In the genomic region with DNA sequence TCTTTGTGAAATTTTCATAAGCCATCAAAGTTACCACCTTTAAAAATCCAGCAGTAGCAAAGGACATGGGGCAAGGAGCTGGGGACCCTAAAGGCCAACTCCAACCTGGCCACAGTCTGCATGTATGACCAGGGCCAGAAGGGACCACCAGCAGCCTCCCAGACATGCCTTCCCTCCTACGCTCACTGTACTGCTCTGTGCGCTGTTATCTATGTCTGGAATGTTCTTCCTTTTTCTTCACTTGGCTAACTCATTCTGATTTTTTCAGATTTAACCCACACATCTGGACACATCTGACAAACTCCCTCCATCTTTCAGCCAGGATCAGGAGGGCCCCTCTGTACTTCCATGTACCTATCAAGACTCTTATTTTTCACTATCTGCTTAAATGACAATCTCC, we compare ENCODE assay signal across 13 cellular contexts. TPM values are rescaled to one million over a fixed set of nuclear protein-coding genes. Genes with fewer than 3 reads are reported as not detected.
A peak's percentile ranks its signal among the peaks of the same experiment; 100 is the strongest.
DNase-seq lines count a peak whose midpoint lies in the region; ATAC-seq and TF ChIP-seq lines count a peak whose summit lies in the region.
"Had no signal": no experiment of that assay in that cellular context is flagged by ENCODE, and none has a peak within 500 bp of the region (broad histone marks: within the 10 kb centered on the region; RNA-seq: fewer than 3 reads in every experiment).

No MANE protein-coding gene starts in this region.

- in situ Hi-C loops in brain microvascular endothelial cell (cut with HindIII; ENCODE audit: low pct_ligation_motif_present, low sequenced_read_pairs), result no loop called here

- no peaks in the 10 kb centered on the region for H3K9me2 ChIP-seq in Loucy (replicated peaks; ENCODE audit: low read depth, low read length)

- no peaks in the 10 kb centered on the region for H3K9me3 Mint-ChIP-seq in CD8-positive, alpha-beta T cell
- H3K9me3 Mint-ChIP-seq in naive thymus-derived CD8-positive, alpha-beta T cell, result no peaks in the 10 kb centered on the region
- H3K9me3 Mint-ChIP-seq: HFFc6 had no signal

- no peak for TF ChIP-seq CTCF in CD8-positive, alpha-beta T cell (IDR thresholded peaks at IDR 0.05)
- TF ChIP-seq CTCF in Loucy (conservative IDR thresholded peaks at IDR 0.05; ENCODE audit: low read length) (no peak), brain microvascular endothelial cell (IDR thresholded peaks at IDR 0.05; ENCODE audit: low read depth, low read length, missing control alignments) (no peak)

- 0 out of 2 replicates have a peak, but pooled peaks cover 8% of the 10 kb centered on the region for H3F3A ChIP-seq in Loucy (ENCODE audit: low read depth)

- peak overlapping the region; percentile 50 for H3K9ac ChIP-seq in Loucy (ENCODE audit: low read depth, low read length, poor library complexity, severe bottlenecking)

- intact Hi-C loops in CD8-positive, alpha-beta T cell (cut with DNase I, micrococcal nuclease), result no loop called here

- peak overlapping the region; percentile 79 for H3K4me2 ChIP-seq in Loucy (ENCODE audit: low read depth, low read length, poor library complexity, severe bottlenecking)
- H3K4me2 ChIP-seq: A549, PC-9 had no signal

- no peak overlapping the region for H3K27ac ChIP-seq in CD8-positive, alpha-beta T cell (ENCODE audit: low read depth, low read length)
- no peak overlapping the region for H3K27ac ChIP-seq in brain microvascular endothelial cell
- H3K27ac ChIP-seq: A549, PC-9 had no signal

- no peaks in the 10 kb centered on the region for H3K36me3 ChIP-seq in CD8-positive, alpha-beta T cell (ENCODE audit: insufficient read depth, low read length)
- H3K36me3 ChIP-seq in Loucy (ENCODE audit: insufficient read depth, low read length), result no peaks in the 10 kb centered on the region
- no peaks in the 10 kb centered on the region for H3K36me3 ChIP-seq in brain microvascular endothelial cell (replicated peaks)

- H3K79me2 ChIP-seq in Loucy (ENCODE audit: insufficient read depth, low read length), result no peaks in the 10 kb centered on the region

- H2AFZ ChIP-seq in Loucy (ENCODE audit: low read length), result peak overlapping the region; percentile 20
- H2AFZ ChIP-seq: PC-9 had no signal

- H3K36me3 Mint-ChIP-seq in CD8-positive, alpha-beta T cell, result no peaks in the 10 kb centered on the region
- H3K36me3 Mint-ChIP-seq in naive thymus-derived CD8-positive, alpha-beta T cell, result no peaks in the 10 kb centered on the region

- peaks cover 17% of the 10 kb centered on the region for H3K4me1 Mint-ChIP-seq in CD8-positive, alpha-beta T cell (ENCODE audit: low read depth)
- H3K4me1 Mint-ChIP-seq in naive thymus-derived CD8-positive, alpha-beta T cell, result peaks cover 12 to 20% (median 17%) of the 10 kb centered on the region in 4 donors

- no peaks in the 10 kb centered on the region for H3K9me3 ChIP-seq in CD8-positive, alpha-beta T cell (ENCODE audit: low read length)
- no peaks in the 10 kb centered on the region for H3K9me3 ChIP-seq in Loucy (ENCODE audit: insufficient read depth, low read depth, low read length)
- H3K9me3 ChIP-seq: A549 had no signal

- H3K4me1 ChIP-seq in CD8-positive, alpha-beta T cell (ENCODE audit: insufficient read depth, low read length), result peaks cover 16% of the 10 kb centered on the region
- peaks cover 42% of the 10 kb centered on the region for H3K4me1 ChIP-seq in Loucy (ENCODE audit: insufficient read depth, low read length, poor library complexity, severe bottlenecking)
- H3K4me1 ChIP-seq: A549 had no signal

- ATAC-seq in CD8-positive, alpha-beta T cell, result no peak
- ATAC-seq in naive thymus-derived CD8-positive, alpha-beta T cell, result no peak
- ATAC-seq: A549 had no signal

- H3K4me3 ChIP-seq in CD8-positive, alpha-beta T cell (ENCODE audit: low read depth, low read length), result no peak overlapping the region
- peak overlapping the region; percentile 54 for H3K4me3 ChIP-seq in Loucy (ENCODE audit: low read length, poor library complexity, severe bottlenecking)
- no peak overlapping the region for H3K4me3 ChIP-seq in brain microvascular endothelial cell (ENCODE audit: low read depth, low read length)
- H3K4me3 ChIP-seq: A549, PC-9 had no signal

- CTCF ChIA-PET in CD8-positive, alpha-beta T cell (lab: Charles Lee), result no interaction called here

- no peaks in the 10 kb centered on the region for H3K27me3 ChIP-seq in CD8-positive, alpha-beta T cell (ENCODE audit: insufficient read depth, low read length)
- no peaks in the 10 kb centered on the region for H3K27me3 ChIP-seq in Loucy (ENCODE audit: insufficient read depth, low read length, poor library complexity, severe bottlenecking)
- H3K27me3 ChIP-seq in brain microvascular endothelial cell (replicated peaks), result no peaks in the 10 kb centered on the region

- DNase-seq in CD8-positive, alpha-beta T cell, result no peak
- DNase-seq in brain microvascular endothelial cell (peak; percentile 11), SW 1271 (lab: John Stamatoyannopoulos, UW) (no peak), NCI-H69 (lab: John Stamatoyannopoulos, UW) (no peak)
- no peak for DNase-seq in naive thymus-derived CD8-positive, alpha-beta T cell
- no peak for DNase-seq in stimulated activated CD4-positive, alpha-beta T cell treated with anti-CD3 and anti-CD28 coated beads, Interleukin-4, amount 100 ng/mL, for 24 hours
- DNase-seq: HFFc6, NCI-H1092 treated with DMSO at 0.1 percent for 48 hours, NCI-H1694 treated with DMSO at 0.1 percent for 48 hours, PC-9 had no signal

- no peaks in the 10 kb centered on the region for H4K20me1 ChIP-seq in Loucy (ENCODE audit: insufficient read depth, low read length, poor library complexity, severe bottlenecking)

- H3K27me3 Mint-ChIP-seq in CD8-positive, alpha-beta T cell (ENCODE audit: low read depth), result no peaks in the 10 kb centered on the region
- no peaks in the 10 kb centered on the region for H3K27me3 Mint-ChIP-seq in naive thymus-derived CD8-positive, alpha-beta T cell

- no peak overlapping the region for H3K4me3 Mint-ChIP-seq in CD8-positive, alpha-beta T cell
- H3K4me3 Mint-ChIP-seq in naive thymus-derived CD8-positive, alpha-beta T cell, result no peak overlapping the region
- H3K4me3 Mint-ChIP-seq: CD14-positive monocyte, HFFc6 had no signal

- POLR2A ChIA-PET in CD8-positive, alpha-beta T cell (lab: Charles Lee), result interaction anchor here (0.7 kb wide), 1 partner anchor 325 kb away, joined by 4 read pairs; no protein-coding TSS in a partner anchor
- POLR2A ChIA-PET in naive thymus-derived CD8-positive, alpha-beta T cell (lab: Charles Lee), result no interaction called here

- peak overlapping the region; percentile 2 for H3K27ac Mint-ChIP-seq in CD8-positive, alpha-beta T cell
- H3K27ac Mint-ChIP-seq in naive thymus-derived CD8-positive, alpha-beta T cell, result peak overlapping the region in 6 of 10 donors; percentile 29 to 80 (median 44)
- H3K27ac Mint-ChIP-seq: HFFc6 had no signal

RNA-seq across cellular contexts. Expression of a gene that starts 47.6 kb away (rescaled TPM):
- 10 to 100 TPM; 61.2 to 61.7 TPM for total RNA-seq in CD8-positive, alpha-beta T cell
- total RNA-seq in naive thymus-derived CD8-positive, alpha-beta T cell, result 100 to 1,000 TPM; 125 to 126 TPM
- polyA plus RNA-seq in naive thymus-derived CD8-positive, alpha-beta T cell, result 1 to 10 TPM; 3.7 to 7.0 (median 4.9) TPM
